ENCODE assay signal across 36 cellular contexts in the genomic region with DNA sequence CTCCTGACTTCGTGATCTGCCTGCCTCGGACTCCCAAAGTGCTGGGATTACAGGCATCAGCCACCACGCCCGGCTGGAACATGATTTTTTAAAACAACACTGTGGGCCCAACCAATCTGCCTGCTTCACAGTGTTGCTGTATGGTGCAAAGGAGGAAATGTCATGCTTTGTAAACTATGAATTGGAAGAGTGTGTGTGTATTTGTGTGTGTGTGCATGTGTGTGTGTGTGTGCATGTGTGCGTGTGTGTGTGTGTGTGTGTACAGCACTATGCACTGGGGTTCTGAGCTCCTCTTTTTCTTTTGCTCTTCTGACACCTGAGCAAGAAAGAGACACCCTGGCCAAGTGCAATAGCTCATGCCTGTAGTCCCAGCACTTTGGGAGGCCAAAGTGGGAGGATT.
"Had no signal": no experiment of that assay in that cellular context is flagged by ENCODE, and none has a peak within 500 bp of the region (broad histone marks: within the 10 kb centered on the region; RNA-seq: fewer than 3 reads in every experiment).

No MANE protein-coding gene starts in this region.

- ATAC-seq: activated CD8-positive, alpha-beta T cell treated with anti-CD3 and anti-CD28 coated beads for 36 hours; activated naive CD4-positive, alpha-beta T cell treated with anti-CD3 and anti-CD28 coated beads, Interleukin-2, amount 50 U/mL, for 72 hours; activated T-cell treated with anti-CD3 and anti-CD28 coated beads, Interleukin-2, amount 50 U/mL, for 4 hours; activated T-cell treated with anti-CD3 and anti-CD28 coated beads, Interleukin-2, amount 50 U/mL, for 72 hours; activated T-helper 17 cell treated with anti-CD3 and anti-CD28 coated beads, Interleukin-2, amount 50 U/mL, for 72 hours had no signal

- H3K27me3 ChIP-seq: adrenal gland, cardiac muscle cell had no signal

- H3K4me3 Mint-ChIP-seq: activated B cell treated with CpG ODN at 0.5 μM for 24 hours; activated CD4-positive, alpha-beta memory T cell treated with anti-CD3 and anti-CD28 coated beads for 36 hours; activated CD4-positive, alpha-beta T cell treated with anti-CD3 and anti-CD28 coated beads, Interleukin-2, amount 10 ng/mL, durations not matched to agents 24 days and 14 days; activated CD8-positive, alpha-beta T cell treated with anti-CD3 and anti-CD28 coated beads for 36 hours; activated naive CD4-positive, alpha-beta T cell treated with anti-CD3 and anti-CD28 coated beads for 36 hours; activated naive CD8-positive, alpha-beta T cell treated with anti-CD3 and anti-CD28 coated beads for 36 hours; activated T-cell treated with anti-CD3 and anti-CD28 coated beads, Interleukin-2, amount 50 U/mL, for 4 hours; activated T-cell treated with anti-CD3 and anti-CD28 coated beads, Interleukin-2, amount 50 U/mL, for 72 hours; activated T-helper 1 cell treated with anti-CD3 and anti-CD28 coated beads, Interleukin-12 subunit alpha, Interleukin-12 subunit beta, Interleukin-2, Interleukin-4 antibody, amounts not matched to agents 30 ng/mL and 10 ng/mL and 1 ng/mL, durations not matched to agents 14 hours and 24 hours and 36 hours; activated T-helper 17 cell treated with anti-CD3 and anti-CD28 coated beads, Interleukin-2, amount 50 U/mL, for 72 hours; brain; central memory CD8-positive, alpha-beta T cell; T-helper 1 cell treated with Interleukin-12 subunit alpha and Interleukin-12 subunit beta and Interleukin-4 antibody, amounts not matched to agents 30 μg/mL and 1 μg/mL, for 36 hours; T-helper 2 cell treated with Interferon-gamma antibody and Interleukin-4, amounts not matched to agents 5 μg/mL and 100 μg/mL, for 36 hours had no signal

- H3K4me1 Mint-ChIP-seq: activated B cell treated with CpG ODN at 0.5 μM for 24 hours; activated CD4-positive, alpha-beta T cell treated with anti-CD3 and anti-CD28 coated beads, Interleukin-2, amount 10 ng/mL, durations not matched to agents 24 days and 14 days; activated naive CD8-positive, alpha-beta T cell treated with anti-CD3 and anti-CD28 coated beads for 36 hours; activated T-helper 17 cell treated with anti-CD3 and anti-CD28 coated beads, Interleukin-2, amount 50 U/mL, for 72 hours; brain; central memory CD8-positive, alpha-beta T cell had no signal

- H3K4me1 ChIP-seq: adrenal gland had no signal

- DNase-seq: activated B cell treated with CpG ODN at 0.5 μM for 24 hours; activated CD4-positive, alpha-beta memory T cell treated with anti-CD3 and anti-CD28 coated beads for 36 hours; activated CD4-positive, alpha-beta T cell treated with anti-CD3 and anti-CD28 coated beads for 4 hours; activated CD4-positive, alpha-beta T cell treated with anti-CD3 and anti-CD28 coated beads, Interleukin-2, amount 10 ng/mL, durations not matched to agents 24 days and 14 days; activated CD4-positive, alpha-beta T cell treated with anti-CD3 and anti-CD28 coated beads, Interleukin-2, amount 50 U/mL, for 1 hour; activated CD4-positive, alpha-beta T cell treated with anti-CD3 and anti-CD28 coated beads, Interleukin-2, amount 50 U/mL, for 4 hours; activated CD4-positive, CD25-positive, alpha-beta regulatory T cell treated with anti-CD3 and anti-CD28 coated beads, Interleukin-2, amount 50 U/mL, for 72 hours; activated CD8-positive, alpha-beta memory T cell treated with anti-CD3 and anti-CD28 coated beads, Interleukin-2, amount 50 U/mL, for 4 hours; activated CD8-positive, alpha-beta T cell treated with anti-CD3 and anti-CD28 coated beads for 36 hours; activated effector memory CD4-positive, alpha-beta T cell treated with anti-CD3 and anti-CD28 coated beads, Interleukin-2, amount 50 U/mL, for 16 hours; activated gamma-delta T cell treated with Interleukin-2 at 50 U/mL for 16 hours; activated naive CD4-positive, alpha-beta T cell; activated naive CD4-positive, alpha-beta T cell treated with anti-CD3 and anti-CD28 coated beads for 36 hours; activated naive CD4-positive, alpha-beta T cell treated with anti-CD3 and anti-CD28 coated beads, Interleukin-2, amount 50 U/mL, for 16 hours; activated naive CD8-positive, alpha-beta T cell treated with anti-CD3 and anti-CD28 coated beads for 36 hours; activated T-cell treated with anti-CD3 and anti-CD28 coated beads for 4 hours; activated T-cell treated with anti-CD3 and anti-CD28 coated beads, Interleukin-2, amount 50 U/mL, for 1 hour; activated T-cell treated with anti-CD3 and anti-CD28 coated beads, Interleukin-2, amount 50 U/mL, for 4 hours; activated T-cell treated with anti-CD3 and anti-CD28 coated beads, Interleukin-2, amount 50 U/mL, for 72 hours; adrenal gland; amniotic stem cell; aorta; caudate nucleus; cerebellar nuclear complex; T-helper 1 cell; T-helper 2 cell; T-helper 9 cell had no signal

- H3K27ac Mint-ChIP-seq: activated B cell treated with CpG ODN at 0.5 μM for 24 hours; activated CD4-positive, alpha-beta memory T cell treated with anti-CD3 and anti-CD28 coated beads for 36 hours; activated CD4-positive, alpha-beta T cell treated with anti-CD3 and anti-CD28 coated beads, Interleukin-2, amount 10 ng/mL, durations not matched to agents 24 days and 14 days; activated CD8-positive, alpha-beta T cell treated with anti-CD3 and anti-CD28 coated beads for 36 hours; activated naive CD4-positive, alpha-beta T cell treated with anti-CD3 and anti-CD28 coated beads for 36 hours; activated naive CD4-positive, alpha-beta T cell treated with anti-CD3 and anti-CD28 coated beads, Interleukin-2, amount 50 U/mL, for 72 hours; activated naive CD8-positive, alpha-beta T cell treated with anti-CD3 and anti-CD28 coated beads for 36 hours; activated T-cell treated with anti-CD3 and anti-CD28 coated beads, Interleukin-2, amount 50 U/mL, for 72 hours; activated T-helper 1 cell treated with anti-CD3 and anti-CD28 coated beads, Interleukin-12 subunit alpha, Interleukin-12 subunit beta, Interleukin-2, Interleukin-4 antibody, amounts not matched to agents 30 ng/mL and 10 ng/mL and 1 ng/mL, durations not matched to agents 14 hours and 24 hours and 36 hours; activated T-helper 17 cell treated with anti-CD3 and anti-CD28 coated beads, Interleukin-2, amount 50 U/mL, for 72 hours; brain; T-helper 1 cell treated with Interleukin-12 subunit alpha and Interleukin-12 subunit beta and Interleukin-4 antibody, amounts not matched to agents 30 μg/mL and 1 μg/mL, for 36 hours; T-helper 2 cell treated with Interferon-gamma antibody and Interleukin-4, amounts not matched to agents 5 μg/mL and 100 μg/mL, for 36 hours had no signal

- H3K9me3 Mint-ChIP-seq: activated B cell treated with CpG ODN at 0.5 μM for 24 hours; activated CD4-positive, alpha-beta memory T cell treated with anti-CD3 and anti-CD28 coated beads for 36 hours; activated CD4-positive, alpha-beta T cell treated with anti-CD3 and anti-CD28 coated beads, Interleukin-2, amount 10 ng/mL, durations not matched to agents 24 days and 14 days; activated CD8-positive, alpha-beta T cell treated with anti-CD3 and anti-CD28 coated beads for 36 hours; activated naive CD4-positive, alpha-beta T cell treated with anti-CD3 and anti-CD28 coated beads for 36 hours; activated naive CD4-positive, alpha-beta T cell treated with anti-CD3 and anti-CD28 coated beads, Interleukin-2, amount 50 U/mL, for 72 hours; activated naive CD8-positive, alpha-beta T cell treated with anti-CD3 and anti-CD28 coated beads for 36 hours; activated T-cell treated with anti-CD3 and anti-CD28 coated beads, Interleukin-2, amount 50 U/mL, for 4 hours; activated T-cell treated with anti-CD3 and anti-CD28 coated beads, Interleukin-2, amount 50 U/mL, for 72 hours; activated T-helper 1 cell treated with anti-CD3 and anti-CD28 coated beads, Interleukin-12 subunit alpha, Interleukin-12 subunit beta, Interleukin-2, Interleukin-4 antibody, amounts not matched to agents 30 ng/mL and 10 ng/mL and 1 ng/mL, durations not matched to agents 14 hours and 24 hours and 36 hours; activated T-helper 17 cell treated with anti-CD3 and anti-CD28 coated beads, Interleukin-2, amount 50 U/mL, for 72 hours; central memory CD8-positive, alpha-beta T cell; T-helper 1 cell treated with Interleukin-12 subunit alpha and Interleukin-12 subunit beta and Interleukin-4 antibody, amounts not matched to agents 30 μg/mL and 1 μg/mL, for 36 hours; T-helper 2 cell treated with Interferon-gamma antibody and Interleukin-4, amounts not matched to agents 5 μg/mL and 100 μg/mL, for 36 hours had no signal

- H3K36me3 Mint-ChIP-seq: activated CD4-positive, alpha-beta memory T cell treated with anti-CD3 and anti-CD28 coated beads for 36 hours; activated naive CD4-positive, alpha-beta T cell treated with anti-CD3 and anti-CD28 coated beads, Interleukin-2, amount 50 U/mL, for 72 hours; activated naive CD8-positive, alpha-beta T cell treated with anti-CD3 and anti-CD28 coated beads for 36 hours; brain had no signal

- H3K4me3 ChIP-seq: adrenal gland, cardiac muscle cell had no signal

- H3K9me3 ChIP-seq: adrenal gland had no signal

- H3K36me3 ChIP-seq: adrenal gland, cardiac muscle cell had no signal

- H3K27me3 Mint-ChIP-seq: activated B cell treated with CpG ODN at 0.5 μM for 24 hours; activated CD4-positive, alpha-beta memory T cell treated with anti-CD3 and anti-CD28 coated beads for 36 hours; brain had no signal

- H3K27ac ChIP-seq: adrenal gland, cardiac muscle cell, VCaP had no signal
